9 cellular contexts compared by ENCODE assay signal in genomic region chr20:49345538-49345937, GRCh38.
DNase-seq lines count a peak whose midpoint lies in the region; ATAC-seq, FAIRE-seq and TF ChIP-seq lines count a peak whose summit lies in the region.
"Had no signal": no experiment of that assay in that cellular context is flagged by ENCODE, and none has a peak within 500 bp of the region (broad histone marks: within the 10 kb centered on the region; RNA-seq: fewer than 3 reads in every experiment).

No MANE protein-coding gene starts in this region.

- no peak for TF ChIP-seq CTCF in transverse colon (IDR thresholded peaks at IDR 0.05)

- H3K4me3 ChIP-seq in right cardiac atrium (ENCODE audit: low read length) (no peak overlapping the region), transverse colon (no peak overlapping the region)
- H3K4me3 ChIP-seq: spleen had no signal

- ATAC-seq in right cardiac atrium (peak; percentile 50 to 56), HG03095 (IDR thresholded peaks at IDR 0.05; ENCODE audit: unreplicated experiment) (no peak)

- H3K27me3 ChIP-seq in right cardiac atrium (ENCODE audit: control insufficient read depth, insufficient read depth) (no peaks in the 10 kb centered on the region), transverse colon (no peaks in the 10 kb centered on the region)

- in situ Hi-C loops in transverse colon (cut with MboI; ENCODE audit: low pct_ligation_motif_present in 1 of 4, low pct_unique_long_range_greater_than_20kb in 1 of 4, low sequenced_read_pairs in 3 of 4): loop anchor here in 2 of 4 donors (25.0 kb wide), 1 partner anchor 517 kb away; no protein-coding TSS in a partner anchor

- H3K27ac ChIP-seq in right cardiac atrium (ENCODE audit: low read length) (peak overlapping the region; percentile 49), transverse colon (peak overlapping the region; percentile 33 to 79 (median 54))
- H3K27ac ChIP-seq: spleen had no signal

- no peaks in the 10 kb centered on the region for H3K36me3 ChIP-seq in transverse colon
- H3K36me3 ChIP-seq: spleen had no signal

- no peak for TF ChIP-seq EP300 in transverse colon (IDR thresholded peaks at IDR 0.05; ENCODE audit: low read depth)

- no peak for TF ChIP-seq POLR2A in transverse colon (IDR thresholded peaks at IDR 0.05)

- 36% methylated on average over 13 of the region's 13 CpGs for WGBS in right cardiac atrium
- 41 to 70% methylated on average over 4 to 13 of the region's 13 CpGs for WGBS in transverse colon (ENCODE audit: low coverage in 1 of 2), 2 donors

- peak; percentile 93 for DNase-seq in HTR-8/SVneo (ENCODE audit: insufficient read length, low spot score)
- peak; percentile 83 for DNase-seq in astrocyte of the hippocampus (ENCODE audit: low read depth, low spot score)
- peak in 2 of 3 donors; percentile 58 to 68 for DNase-seq in right cardiac atrium
- no peak for DNase-seq in transverse colon
- no peak for DNase-seq in activated gamma-delta T cell (lab: John Stamatoyannopoulos, UW)
- DNase-seq in COLO829 (ENCODE audit: low spot score): no peak
- no peak for DNase-seq in medulla oblongata (ENCODE audit: extremely low spot score)
- DNase-seq: spleen had no signal

- no peak for FAIRE-seq in HTR-8/SVneo (lab: Jason Lieb, UNC)

- H3K9me3 ChIP-seq in right cardiac atrium (ENCODE audit: control insufficient read depth, low read length) (no peaks in the 10 kb centered on the region), transverse colon (no peaks in the 10 kb centered on the region)
- H3K9me3 ChIP-seq: spleen had no signal

- intact Hi-C loops in right cardiac atrium (cut with DNase I): no loop called here
- intact Hi-C loops in transverse colon (cut with DNase I; ENCODE audit: low total_unique reads): no loop called here

- H3K4me1 ChIP-seq in right cardiac atrium (ENCODE audit: control insufficient read depth, insufficient read depth, low read length) (no peaks in the 10 kb centered on the region), transverse colon (peaks cover 3 to 13% (median 9%) of the 10 kb centered on the region in 4 donors)
- H3K4me1 ChIP-seq: spleen had no signal

Comparison
In these comparisons a context has a peak if more than half of its experiments do, and no peak if none do; other contexts are left out.
1. DNase-seq: peak in HTR-8/SVneo (single experiment), astrocyte of the hippocampus (single experiment) and right cardiac atrium (2 of 3); none in transverse colon (single experiment), activated gamma-delta T cell (single experiment), COLO829 (single experiment) and medulla oblongata (single experiment).